In the genomic region with DNA sequence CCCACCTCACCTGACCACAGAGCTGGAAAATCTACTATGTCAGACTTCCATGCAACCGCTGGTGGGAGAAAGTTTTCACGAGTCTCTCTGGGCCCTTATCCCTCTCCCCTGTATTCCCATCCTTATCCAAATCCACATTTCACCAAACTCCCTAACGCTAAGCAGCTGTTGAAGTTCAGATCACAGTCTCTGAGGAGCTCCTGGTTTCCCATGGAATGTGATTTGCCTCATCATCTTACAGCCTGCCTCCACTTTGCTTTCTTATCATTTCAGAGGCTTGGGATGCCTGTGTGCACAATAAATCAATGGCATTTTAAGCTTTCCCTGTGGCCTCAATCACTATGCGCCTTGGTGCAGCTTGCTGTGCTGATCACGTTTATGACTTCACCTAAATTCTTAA, we compare ENCODE assay signal across 18 cellular contexts.
"Had no signal": no experiment of that assay in that cellular context is flagged by ENCODE, and none has a peak within 500 bp of the region (broad histone marks: within the 10 kb centered on the region; RNA-seq: fewer than 3 reads in every experiment).

No MANE protein-coding gene starts in this region.

- H3K4me3 Mint-ChIP-seq: activated CD4-positive, alpha-beta T cell treated with anti-CD3 and anti-CD28 coated beads, Interleukin-2, amount 10 ng/mL, durations not matched to agents 24 days and 14 days; activated CD8-positive, alpha-beta T cell treated with anti-CD3 and anti-CD28 coated beads, Interleukin-2, amount 10 ng/mL, durations not matched to agents 7 days and 5 days; activated naive CD8-positive, alpha-beta T cell; effector memory CD8-positive, alpha-beta T cell; T-helper 2 cell treated with Interferon-gamma antibody and Interleukin-4, amounts not matched to agents 5 μg/mL and 100 μg/mL, for 36 hours; type B pancreatic cell had no signal

- H3K9me3 ChIP-seq: gastroesophageal sphincter, heart right ventricle, left lung, prostate gland had no signal

- ATAC-seq: activated CD8-positive, alpha-beta T cell treated with anti-CD3 and anti-CD28 coated beads, Interleukin-2, amount 10 ng/mL, durations not matched to agents 7 days and 5 days; effector memory CD8-positive, alpha-beta T cell; gastroesophageal sphincter; left lung; right cardiac atrium; stimulated activated naive CD8-positive, alpha-beta T cell treated with anti-CD3 and anti-CD28 coated beads, Interleukin-15, Interleukin-2, amounts not matched to agents 100 U/mL and 50 U/mL, for 24 hours had no signal

- DNase-seq: activated CD4-positive, alpha-beta T cell treated with anti-CD3 and anti-CD28 coated beads, Interleukin-2, amount 10 ng/mL, durations not matched to agents 24 days and 14 days; activated CD4-positive, CD25-positive, alpha-beta regulatory T cell; activated CD8-positive, alpha-beta memory T cell treated with anti-CD3 and anti-CD28 coated beads, Interleukin-2, amount 50 U/mL, for 4 hours; activated CD8-positive, alpha-beta T cell treated with anti-CD3 and anti-CD28 coated beads, Interleukin-2, amount 10 ng/mL, durations not matched to agents 7 days and 5 days; activated effector memory CD4-positive, alpha-beta T cell treated with anti-CD3 and anti-CD28 coated beads, Interleukin-2, amount 50 U/mL, for 16 hours; activated T-cell treated with anti-CD3 and anti-CD28 coated beads, Interleukin-2, amount 50 U/mL, for 48 hours; cerebellar nuclear complex; effector memory CD8-positive, alpha-beta T cell; heart right ventricle; left lung; right cardiac atrium; stimulated activated naive CD8-positive, alpha-beta T cell treated with anti-CD3 and anti-CD28 coated beads, Interleukin-15, Interleukin-2, amounts not matched to agents 100 U/mL and 50 U/mL, for 24 hours had no signal

- H3K4me1 Mint-ChIP-seq: activated CD4-positive, alpha-beta T cell treated with anti-CD3 and anti-CD28 coated beads, Interleukin-2, amount 10 ng/mL, durations not matched to agents 24 days and 14 days had no signal

- H3K4me3 ChIP-seq: gastroesophageal sphincter, heart right ventricle, left lung, prostate gland had no signal

- H3K27ac Mint-ChIP-seq: activated CD4-positive, alpha-beta T cell treated with anti-CD3 and anti-CD28 coated beads, Interleukin-2, amount 10 ng/mL, durations not matched to agents 24 days and 14 days; activated CD8-positive, alpha-beta T cell treated with anti-CD3 and anti-CD28 coated beads, Interleukin-2, amount 10 ng/mL, durations not matched to agents 7 days and 5 days; activated naive CD8-positive, alpha-beta T cell; effector memory CD8-positive, alpha-beta T cell; T-helper 2 cell treated with Interferon-gamma antibody and Interleukin-4, amounts not matched to agents 5 μg/mL and 100 μg/mL, for 36 hours; type B pancreatic cell had no signal

- H3K27ac ChIP-seq: gastroesophageal sphincter, heart right ventricle, left lung, prostate gland had no signal

- H3K27me3 Mint-ChIP-seq: activated CD4-positive, alpha-beta T cell treated with anti-CD3 and anti-CD28 coated beads, Interleukin-2, amount 10 ng/mL, durations not matched to agents 24 days and 14 days; activated naive CD8-positive, alpha-beta T cell; brain; effector memory CD8-positive, alpha-beta T cell had no signal

- H3K4me1 ChIP-seq: left lung, prostate gland had no signal

- H3K27me3 ChIP-seq: gastroesophageal sphincter, left lung had no signal

- H3K36me3 ChIP-seq: gastroesophageal sphincter, heart right ventricle, left lung, prostate gland had no signal

- H3K36me3 Mint-ChIP-seq: activated naive CD8-positive, alpha-beta T cell; brain; type B pancreatic cell had no signal

- H3K9me3 Mint-ChIP-seq: type B pancreatic cell had no signal
